14 cellular contexts compared by ENCODE assay signal in genomic region chr7:105000927-105001336, GRCh38. TPM values are rescaled to one million over a fixed set of nuclear protein-coding genes. Genes with fewer than 3 reads are reported as not detected.
DNase-seq lines count a peak whose midpoint lies in the region; ATAC-seq and TF ChIP-seq lines count a peak whose summit lies in the region.
"Had no signal": no experiment of that assay in that cellular context is flagged by ENCODE, and none has a peak within 500 bp of the region (broad histone marks: within the 10 kb centered on the region; RNA-seq: fewer than 3 reads in every experiment).

No MANE protein-coding gene starts in this region.

- no peak overlapping the region for H3K9ac ChIP-seq in neural cell (ENCODE audit: low read length)
- H3K9ac ChIP-seq: KMS-11 had no signal

- peaks cover 59% of the 10 kb centered on the region for H4K20me1 ChIP-seq in neural cell (ENCODE audit: insufficient read depth)

- peaks cover 93% of the 10 kb centered on the region for H3K4me1 ChIP-seq in CD4-positive, CD25-positive, alpha-beta regulatory T cell (ENCODE audit: control insufficient read depth, insufficient read depth, low read length, poor library complexity, severe bottlenecking)

- H3K4me3 ChIP-seq in CD4-positive, CD25-positive, alpha-beta regulatory T cell (ENCODE audit: low read depth, low read length), result peak overlapping the region; percentile 70
- H3K4me3 ChIP-seq in H7 (ENCODE audit: insufficient read depth, low read depth, low read length) (no peak overlapping the region), coronary artery (peak overlapping the region; percentile 14), neural cell (ENCODE audit: low read length) (peak overlapping the region; percentile 5)
- H3K4me3 ChIP-seq: PC-9 had no signal

- H3K79me2 ChIP-seq in neural cell (replicated peaks; ENCODE audit: insufficient read depth, low read length), result peaks cover 97% of the 10 kb centered on the region

- TF ChIP-seq EP300 in neural cell (conservative IDR thresholded peaks at IDR 0.05; ENCODE audit: poor library complexity, severe bottlenecking), result no peak

- H3K4me2 ChIP-seq in neural cell (ENCODE audit: low read length), result no peak overlapping the region
- H3K4me2 ChIP-seq: KMS-11, PC-9 had no signal

- no peaks in the 10 kb centered on the region for H3K27me3 ChIP-seq in CD4-positive, CD25-positive, alpha-beta regulatory T cell (ENCODE audit: control insufficient read depth, insufficient read depth, low read length)
- H3K27me3 ChIP-seq in H7 (ENCODE audit: control insufficient read depth, insufficient read depth, low read length) (no peaks in the 10 kb centered on the region), neural cell (ENCODE audit: insufficient read depth, low read depth, low read length) (no peaks in the 10 kb centered on the region)

- no peaks in the 10 kb centered on the region for H3F3A ChIP-seq in neural cell (ENCODE audit: insufficient read depth, low read length, poor library complexity, severe bottlenecking)

- no peak for TF ChIP-seq CTCF in coronary artery (IDR thresholded peaks at IDR 0.05)
- no peak for TF ChIP-seq CTCF in neural cell (IDR thresholded peaks at IDR 0.05; ENCODE audit: poor library complexity, severe bottlenecking)

- DNase-seq in CD4-positive, CD25-positive, alpha-beta regulatory T cell, result no peak
- DNase-seq in H7 (peak; percentile 36), coronary artery (ENCODE audit: low spot score) (no peak), left lobe of liver (ENCODE audit: low spot score) (no peak), NOMO-1 treated with dmso at 0.1 percent for 144 hours (lab: John Stamatoyannopoulos, UW; ENCODE audit: unreplicated experiment) (no peak)
- DNase-seq: activated effector memory CD4-positive, alpha-beta T cell treated with Interleukin-2 at 50 U/mL for 16 hours; GF-D8; NCI-H1417 treated with DMSO at 0.1 percent for 48 hours; PC-9; T-cell had no signal

- H3K36me3 ChIP-seq in CD4-positive, CD25-positive, alpha-beta regulatory T cell (ENCODE audit: control insufficient read depth, insufficient read depth, low read length), result peaks cover 17% of the 10 kb centered on the region
- no peaks in the 10 kb centered on the region for H3K36me3 ChIP-seq in H7 (replicated peaks; ENCODE audit: control insufficient read depth, insufficient read depth, low read length)
- H3K36me3 ChIP-seq in neural cell (ENCODE audit: insufficient read depth, low read length), result peaks cover under 1% of the 10 kb centered on the region

- no peaks in the 10 kb centered on the region for H3K9me2 ChIP-seq in neural cell (ENCODE audit: insufficient read depth, low read length)

- no peaks in the 10 kb centered on the region for H3K27me3 Mint-ChIP-seq in CD4-positive, CD25-positive, alpha-beta regulatory T cell
- H3K27me3 Mint-ChIP-seq: T-cell had no signal

- H3K27ac ChIP-seq in CD4-positive, CD25-positive, alpha-beta regulatory T cell (ENCODE audit: insufficient read depth, low read length, poor library complexity, severe bottlenecking), result peak overlapping the region; percentile 57
- H3K27ac ChIP-seq in coronary artery (peak overlapping the region; percentile 68 to 90), neural cell (ENCODE audit: low read length) (no peak overlapping the region)
- H3K27ac ChIP-seq: KMS-11, PC-9 had no signal

- peak overlapping the region; percentile 13 to 71 (median 57) for H3K4me3 Mint-ChIP-seq in CD4-positive, CD25-positive, alpha-beta regulatory T cell

- peaks cover 24% of the 10 kb centered on the region for H3K36me3 Mint-ChIP-seq in CD4-positive, CD25-positive, alpha-beta regulatory T cell

- H3K9me3 ChIP-seq in CD4-positive, CD25-positive, alpha-beta regulatory T cell (ENCODE audit: control insufficient read depth in 2 of 2, low read length in 2 of 2), result no peaks in the 10 kb centered on the region
- H3K9me3 ChIP-seq in neural cell (ENCODE audit: low read length), result no peaks in the 10 kb centered on the region

- H3K27ac Mint-ChIP-seq in CD4-positive, CD25-positive, alpha-beta regulatory T cell, result peak overlapping the region; percentile 67 to 92 (median 76)

- H3K4me1 Mint-ChIP-seq in CD4-positive, CD25-positive, alpha-beta regulatory T cell, result peaks cover 67 to 95% (median 80%) of the 10 kb centered on the region in 4 donors

- no peak for TF ChIP-seq RAD21 in neural cell (conservative IDR thresholded peaks at IDR 0.05)

- ATAC-seq in CD4-positive, CD25-positive, alpha-beta regulatory T cell (ENCODE audit: low read depth in 2 of 2), result no peak
- ATAC-seq in left lobe of liver (no peak), GM19328 (IDR thresholded peaks at IDR 0.05; ENCODE audit: unreplicated experiment) (no peak), HG03565 (IDR thresholded peaks at IDR 0.05; ENCODE audit: unreplicated experiment) (no peak)
- ATAC-seq: T-cell had no signal

- H3K9me3 Mint-ChIP-seq in CD4-positive, CD25-positive, alpha-beta regulatory T cell, result no peaks in the 10 kb centered on the region
- H3K9me3 Mint-ChIP-seq: T-cell had no signal

- H2AFZ ChIP-seq in neural cell (ENCODE audit: low read depth, low read length), result no peak overlapping the region
- H2AFZ ChIP-seq: PC-9 had no signal

TF ChIP-seq in neural cell, 6 proteins besides CTCF, POLR2A, EP300 and RAD21:
- no peak for TF ChIP-seq TAF1 (IDR thresholded peaks at IDR 0.05; ENCODE audit: low read depth)
- no peak for TF ChIP-seq POLR2AphosphoS5 (IDR thresholded peaks at IDR 0.05)
- TF ChIP-seq EZH2 (IDR thresholded peaks at IDR 0.05; ENCODE audit: borderline replicate concordance, insufficient read depth, low read length, poor library complexity, severe bottlenecking), result no peak
- TF ChIP-seq SMC3 (conservative IDR thresholded peaks at IDR 0.05; ENCODE audit: poor library complexity), result no peak

RNA-seq across cellular contexts. Expression of gene KMT2E, which starts 13.1 kb away (rescaled TPM):
- 360 TPM for total RNA-seq in CD4-positive, CD25-positive, alpha-beta regulatory T cell
- 100 to 1,000 TPM; 146 to 197 (median 177) TPM for polyA plus RNA-seq in CD4-positive, CD25-positive, alpha-beta regulatory T cell
- total RNA-seq in H7 (2014; rRNA removed; shearing (Covaris generic)), result 19.7 and 36.8 TPM in 2 replicates
- polyA plus RNA-seq in neural cell, result 78.4 and 91.8 TPM in 2 replicates
- 367 and 473 TPM in 2 replicates for polyA minus RNA-seq in neural cell
- 22.9 TPM for total RNA-seq in left lobe of liver
